ENCODE assay signal across 1 cellular context in genomic region chr16:67326472-67327309, GRCh38.
TF ChIP-seq lines count a peak whose summit lies in the region.

KCTD19 (minus strand) TSS chr16:67326741; CDS start chr16:67326707, 34 bp downstream.
A gene with protein sequence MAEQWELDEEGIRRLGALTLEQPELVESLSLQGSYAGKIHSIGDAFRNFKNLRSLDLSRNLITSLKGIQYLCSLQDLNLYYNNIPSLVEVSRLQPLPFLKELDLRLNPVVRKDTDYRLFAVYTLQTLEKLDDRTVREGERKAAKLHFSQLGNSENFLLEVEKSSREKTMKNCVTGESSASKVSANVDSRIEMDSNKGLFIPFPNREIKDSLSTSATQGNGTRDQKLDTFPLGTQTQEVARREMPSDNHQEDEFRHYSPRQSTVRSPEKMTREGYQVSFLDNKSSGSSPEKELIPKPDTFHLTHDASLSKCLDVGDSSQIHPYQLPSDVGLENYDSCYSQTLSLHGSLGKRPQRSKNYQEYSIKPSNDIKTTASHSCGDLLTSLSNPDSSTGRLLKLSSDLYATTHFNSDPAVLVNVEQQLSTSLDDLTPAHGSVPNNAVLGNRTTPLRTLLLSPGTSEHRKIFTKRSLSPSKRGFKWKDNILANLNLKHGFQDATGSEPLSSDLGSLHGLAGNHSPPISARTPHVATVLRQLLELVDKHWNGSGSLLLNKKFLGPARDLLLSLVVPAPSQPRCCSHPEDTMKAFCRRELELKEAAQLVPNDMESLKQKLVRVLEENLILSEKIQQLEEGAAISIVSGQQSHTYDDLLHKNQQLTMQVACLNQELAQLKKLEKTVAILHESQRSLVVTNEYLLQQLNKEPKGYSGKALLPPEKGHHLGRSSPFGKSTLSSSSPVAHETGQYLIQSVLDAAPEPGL (plus strand): TSS chr16:67326815. CDS start chr16:67326863, 48 bp downstream.

TF ChIP-seq in HepG2, 621 proteins besides CTCF, POLR2A, EP300 and RAD21 (continued from another document):
- TF ChIP-seq PRDM10 (CRISPR knock-in tag; IDR thresholded peaks at IDR 0.05; ENCODE audit: low read depth) = 0 out of 2 replicates have a peak, but pooled peaks have one; percentile 12
- TF ChIP-seq GABPB1 (CRISPR knock-in tag; IDR thresholded peaks at IDR 0.05) = peak; percentile 52; the same call in 1 of the 2 replicates
- TF ChIP-seq RBM39 (IDR thresholded peaks at IDR 0.05; ENCODE audit: low read depth, low read length, poor library complexity, severe bottlenecking) = no peak
- TF ChIP-seq NFRKB (IDR thresholded peaks at IDR 0.05) = no peak
- TF ChIP-seq, protein P1, sequence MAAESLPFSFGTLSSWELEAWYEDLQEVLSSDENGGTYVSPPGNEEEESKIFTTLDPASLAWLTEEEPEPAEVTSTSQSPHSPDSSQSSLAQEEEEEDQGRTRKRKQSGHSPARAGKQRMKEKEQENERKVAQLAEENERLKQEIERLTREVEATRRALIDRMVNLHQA (CRISPR knock-in tag; IDR thresholded peaks at IDR 0.05) = no peak
- no peak for TF ChIP-seq POLR2G (IDR thresholded peaks at IDR 0.05; ENCODE audit: low read depth, low read length)
- TF ChIP-seq, protein P2, sequence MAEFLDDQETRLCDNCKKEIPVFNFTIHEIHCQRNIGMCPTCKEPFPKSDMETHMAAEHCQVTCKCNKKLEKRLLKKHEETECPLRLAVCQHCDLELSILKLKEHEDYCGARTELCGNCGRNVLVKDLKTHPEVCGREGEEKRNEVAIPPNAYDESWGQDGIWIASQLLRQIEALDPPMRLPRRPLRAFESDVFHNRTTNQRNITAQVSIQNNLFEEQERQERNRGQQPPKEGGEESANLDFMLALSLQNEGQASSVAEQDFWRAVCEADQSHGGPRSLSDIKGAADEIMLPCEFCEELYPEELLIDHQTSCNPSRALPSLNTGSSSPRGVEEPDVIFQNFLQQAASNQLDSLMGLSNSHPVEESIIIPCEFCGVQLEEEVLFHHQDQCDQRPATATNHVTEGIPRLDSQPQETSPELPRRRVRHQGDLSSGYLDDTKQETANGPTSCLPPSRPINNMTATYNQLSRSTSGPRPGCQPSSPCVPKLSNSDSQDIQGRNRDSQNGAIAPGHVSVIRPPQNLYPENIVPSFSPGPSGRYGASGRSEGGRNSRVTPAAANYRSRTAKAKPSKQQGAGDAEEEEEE (CRISPR knock-in tag; IDR thresholded peaks at IDR 0.05; ENCODE audit: borderline replicate concordance) = no peak
- no peak for TF ChIP-seq LRRFIP1 (CRISPR knock-in tag; conservative IDR thresholded peaks at IDR 0.05)
- TF ChIP-seq THAP11 (CRISPR knock-in tag; IDR thresholded peaks at IDR 0.05) = no peak; the same call in 1 of the 2 replicates
